In genomic region chr7:133572853-133573252, GRCh38 we compare ENCODE assay signal across 27 cellular contexts.
"Had no signal": no experiment of that assay in that cellular context is flagged by ENCODE, and none has a peak within 500 bp of the region (broad histone marks: within the 10 kb centered on the region; RNA-seq: fewer than 3 reads in every experiment).

No MANE protein-coding gene starts in this region.

- H3K9me3 Mint-ChIP-seq: activated CD4-positive, alpha-beta T cell treated with anti-CD3 and anti-CD28 coated beads, Interleukin-2, amount 10 ng/mL, durations not matched to agents 24 days and 14 days; activated CD8-positive, alpha-beta T cell treated with anti-CD3 and anti-CD28 coated beads for 36 hours; activated naive CD4-positive, alpha-beta T cell treated with anti-CD3 and anti-CD28 coated beads, Interleukin-2, amount 50 U/mL, for 24 hours; immature natural killer cell; naive B cell; stimulated activated naive CD8-positive, alpha-beta T cell treated with anti-CD3 and anti-CD28 coated beads, Interleukin-15, Interleukin-2, amounts not matched to agents 100 ng/mL and 50 ng/mL, for 24 hours had no signal

- H3K9me3 ChIP-seq: right lobe of liver, tibial nerve had no signal

- H3K27me3 ChIP-seq: hepatocyte, right lobe of liver, tibial nerve had no signal

- FAIRE-seq: urothelium cell line had no signal

- H3K4me2 ChIP-seq: hepatocyte had no signal

- DNase-seq: activated CD4-positive, alpha-beta T cell treated with anti-CD3 and anti-CD28 coated beads, Interleukin-2, amount 10 ng/mL, durations not matched to agents 24 days and 14 days; activated CD8-positive, alpha-beta memory T cell treated with anti-CD3 and anti-CD28 coated beads, Interleukin-2, amount 10 ng/mL, durations not matched to agents 7 days and 5 days; activated CD8-positive, alpha-beta T cell treated with anti-CD3 and anti-CD28 coated beads for 36 hours; activated gamma-delta T cell treated with Interleukin-2 at 50 U/mL for 16 hours; activated T-cell treated with anti-CD3 and anti-CD28 coated beads for 4 hours; aorta; caudate nucleus; dermis blood vessel endothelial cell; effector CD8-positive, alpha-beta T cell; foreskin melanocyte; immature natural killer cell; naive B cell; nucleus accumbens; right lobe of liver; stimulated activated CD4-positive, alpha-beta T cell treated with anti-CD3 and anti-CD28 coated beads, Interleukin-1b, Interleukin-23, amount 100 ng/mL, for 48 hours had no signal

- H3K4me1 Mint-ChIP-seq: activated CD4-positive, alpha-beta T cell treated with anti-CD3 and anti-CD28 coated beads, Interleukin-2, amount 10 ng/mL, durations not matched to agents 24 days and 14 days; activated CD8-positive, alpha-beta memory T cell treated with anti-CD3 and anti-CD28 coated beads, Interleukin-2, amount 10 ng/mL, durations not matched to agents 7 days and 5 days; activated naive CD4-positive, alpha-beta T cell treated with anti-CD3 and anti-CD28 coated beads, Interleukin-2, amount 50 U/mL, for 24 hours; immature natural killer cell; naive B cell had no signal

- ATAC-seq: activated CD4-positive, CD25-positive, alpha-beta regulatory T cell treated with anti-CD3 and anti-CD28 coated beads, Interleukin-2, amount 50 U/mL, for 24 hours; activated CD8-positive, alpha-beta memory T cell treated with anti-CD3 and anti-CD28 coated beads, Interleukin-2, amount 10 ng/mL, durations not matched to agents 7 days and 5 days; activated CD8-positive, alpha-beta T cell treated with anti-CD3 and anti-CD28 coated beads for 36 hours; esophagus mucosa; left lobe of liver; right lobe of liver had no signal

- H3K27me3 Mint-ChIP-seq: activated CD4-positive, alpha-beta T cell treated with anti-CD3 and anti-CD28 coated beads, Interleukin-2, amount 10 ng/mL, durations not matched to agents 24 days and 14 days; activated CD8-positive, alpha-beta memory T cell treated with anti-CD3 and anti-CD28 coated beads, Interleukin-2, amount 10 ng/mL, durations not matched to agents 7 days and 5 days; activated CD8-positive, alpha-beta T cell treated with anti-CD3 and anti-CD28 coated beads for 36 hours; activated naive CD4-positive, alpha-beta T cell treated with anti-CD3 and anti-CD28 coated beads, Interleukin-2, amount 50 U/mL, for 24 hours; brain; naive B cell; stimulated activated naive CD8-positive, alpha-beta T cell treated with anti-CD3 and anti-CD28 coated beads, Interleukin-15, Interleukin-2, amounts not matched to agents 100 ng/mL and 50 ng/mL, for 24 hours had no signal

- H3K36me3 Mint-ChIP-seq: activated CD8-positive, alpha-beta memory T cell treated with anti-CD3 and anti-CD28 coated beads, Interleukin-2, amount 10 ng/mL, durations not matched to agents 7 days and 5 days; brain; immature natural killer cell had no signal

- H2AFZ ChIP-seq: hepatocyte had no signal

- H3K27ac Mint-ChIP-seq: activated CD4-positive, alpha-beta T cell treated with anti-CD3 and anti-CD28 coated beads, Interleukin-2, amount 10 ng/mL, durations not matched to agents 24 days and 14 days; activated CD8-positive, alpha-beta memory T cell treated with anti-CD3 and anti-CD28 coated beads, Interleukin-2, amount 10 ng/mL, durations not matched to agents 7 days and 5 days; activated CD8-positive, alpha-beta T cell treated with anti-CD3 and anti-CD28 coated beads for 36 hours; activated naive CD4-positive, alpha-beta T cell treated with anti-CD3 and anti-CD28 coated beads, Interleukin-2, amount 50 U/mL, for 24 hours; naive B cell; stimulated activated naive CD8-positive, alpha-beta T cell treated with anti-CD3 and anti-CD28 coated beads, Interleukin-15, Interleukin-2, amounts not matched to agents 100 ng/mL and 50 ng/mL, for 24 hours had no signal

- H3K4me3 ChIP-seq: hepatocyte, lung, right lobe of liver, skin epidermis, tibial nerve had no signal

- H3K27ac ChIP-seq: hepatocyte, right lobe of liver, skin epidermis, tibial nerve, VCaP had no signal

- H3K4me1 ChIP-seq: right lobe of liver had no signal

- H3K36me3 ChIP-seq: right lobe of liver, tibial nerve had no signal

- H3K79me2 ChIP-seq: hepatocyte had no signal

- H3K4me3 Mint-ChIP-seq: activated CD4-positive, alpha-beta T cell treated with anti-CD3 and anti-CD28 coated beads, Interleukin-2, amount 10 ng/mL, durations not matched to agents 24 days and 14 days; activated CD8-positive, alpha-beta memory T cell treated with anti-CD3 and anti-CD28 coated beads, Interleukin-2, amount 10 ng/mL, durations not matched to agents 7 days and 5 days; activated CD8-positive, alpha-beta T cell treated with anti-CD3 and anti-CD28 coated beads for 36 hours; activated naive CD4-positive, alpha-beta T cell treated with anti-CD3 and anti-CD28 coated beads, Interleukin-2, amount 50 U/mL, for 24 hours; brain; immature natural killer cell; naive B cell; stimulated activated naive CD8-positive, alpha-beta T cell treated with anti-CD3 and anti-CD28 coated beads, Interleukin-15, Interleukin-2, amounts not matched to agents 100 ng/mL and 50 ng/mL, for 24 hours had no signal
